In genomic region chr13:40215747-40216146, GRCh38 we compare ENCODE assay signal across 22 cellular contexts.
A peak's percentile ranks its signal among the peaks of the same experiment; 100 is the strongest.
DNase-seq lines count a peak whose midpoint lies in the region; ATAC-seq, FAIRE-seq and TF ChIP-seq lines count a peak whose summit lies in the region.
"Had no signal": no experiment of that assay in that cellular context is flagged by ENCODE, and none has a peak within 500 bp of the region (broad histone marks: within the 10 kb centered on the region; RNA-seq: fewer than 3 reads in every experiment).

No MANE protein-coding gene starts in this region.

- no peaks in the 10 kb centered on the region for H4K20me1 ChIP-seq in astrocyte (ENCODE audit: insufficient read depth, low read length)
- H4K20me1 ChIP-seq in neural progenitor cell (ENCODE audit: low read depth) = no peaks in the 10 kb centered on the region

- no peak overlapping the region for H2BK15ac ChIP-seq in neuronal stem cell (ENCODE audit: low read length)

- H3K4me1 ChIP-seq in astrocyte (ENCODE audit: insufficient read depth, low read length) (no peaks in the 10 kb centered on the region), neural progenitor cell (no peaks in the 10 kb centered on the region), neuronal stem cell (ENCODE audit: control insufficient read depth in 2 of 2, insufficient read depth in 1 of 2, low read depth in 1 of 2, low read length in 2 of 2) (no peaks in the 10 kb centered on the region)
- H3K4me1 ChIP-seq: A549, Caco-2 had no signal

- H2BK5ac ChIP-seq in neuronal stem cell (ENCODE audit: low read length) = no peak overlapping the region

- H3K9me3 ChIP-seq in astrocyte (ENCODE audit: insufficient read depth, low read depth, low read length) (peaks cover 5% of the 10 kb centered on the region), neural progenitor cell (ENCODE audit: low read depth) (no peaks in the 10 kb centered on the region), neuronal stem cell (replicated peaks in 1 of 2; ENCODE audit: control insufficient read depth in 2 of 2, insufficient read depth in 1 of 2, low read depth in 1 of 2, low read length in 2 of 2) (peaks cover 0 to 9% of the 10 kb centered on the region in 2 donors)
- H3K9me3 ChIP-seq: A549, Caco-2 had no signal

- H3K9me3 Mint-ChIP-seq in activated naive CD4-positive, alpha-beta T cell treated with anti-CD3 and anti-CD28 coated beads, Interleukin-2, amount 50 U/mL, for 24 hours = peaks cover 18% of the 10 kb centered on the region
- H3K9me3 Mint-ChIP-seq in astrocyte (ENCODE audit: unreplicated experiment) (peaks cover 25% of the 10 kb centered on the region), neural progenitor cell (peaks cover 6% of the 10 kb centered on the region)
- H3K9me3 Mint-ChIP-seq in activated CD8-positive, alpha-beta T cell treated with anti-CD3 and anti-CD28 coated beads for 36 hours = peaks cover 14% of the 10 kb centered on the region
- H3K9me3 Mint-ChIP-seq: CD8-positive, alpha-beta T cell had no signal

- no peak overlapping the region for H3K9ac ChIP-seq in astrocyte (ENCODE audit: low read length)
- no peak overlapping the region for H3K9ac ChIP-seq in neural progenitor cell
- H3K9ac ChIP-seq in neuronal stem cell (ENCODE audit: low read depth, low read length, poor library complexity) = no peak overlapping the region
- H3K9ac ChIP-seq: GM23248 had no signal

- POLR2A ChIA-PET in activated CD8-positive, alpha-beta T cell treated with anti-CD3 and anti-CD28 coated beads for 36 hours (lab: Charles Lee) = interaction anchor here (1.0 kb wide), 1 partner anchor 9 kb away, joined by 3 read pairs; no protein-coding TSS in a partner anchor

- no peak overlapping the region for H3K23ac ChIP-seq in neuronal stem cell (ENCODE audit: low read depth, low read length, poor library complexity)

- H3K4me3 ChIP-seq in astrocyte (ENCODE audit: insufficient read depth, low read depth, low read length) (no peak overlapping the region), neural progenitor cell (no peak overlapping the region), neuronal stem cell (ENCODE audit: low read length in 2 of 2) (no peak overlapping the region), dorsolateral prefrontal cortex (no peak overlapping the region)
- H3K4me3 ChIP-seq: A549, GM12878, GM23248 had no signal

- no peak overlapping the region for H2AK5ac ChIP-seq in neuronal stem cell (ENCODE audit: low read depth, low read length)

- no peak overlapping the region for H2AFZ ChIP-seq in astrocyte (ENCODE audit: low read depth, low read length)
- no peak overlapping the region for H2AFZ ChIP-seq in neural progenitor cell (replicated peaks)
- H2AFZ ChIP-seq in neuronal stem cell (ENCODE audit: low read length) = no peak overlapping the region
- H2AFZ ChIP-seq: GM23248 had no signal

- H2BK12ac ChIP-seq in neuronal stem cell (ENCODE audit: low read length) = no peak overlapping the region

- H3K79me2 ChIP-seq in astrocyte (ENCODE audit: insufficient read depth, low read length) (no peaks in the 10 kb centered on the region), neural progenitor cell (ENCODE audit: low read depth) (no peaks in the 10 kb centered on the region)

- CTCF ChIA-PET in activated CD8-positive, alpha-beta T cell treated with anti-CD3 and anti-CD28 coated beads for 36 hours (lab: Charles Lee) = interaction anchor here (1.8 kb wide), 1 partner anchor 26 kb away, joined by 4 read pairs; no protein-coding TSS in a partner anchor

- no peak overlapping the region for H3K18ac ChIP-seq in neuronal stem cell (ENCODE audit: low read length)

- WGBS in neuronal stem cell (ENCODE audit: extremely low coverage in 2 of 2, insufficient read length in 2 of 2, insufficient replicate concordance in 1 of 2), 2 donors = no CpG with 5 or more reads among the region's 3 CpGs

- H3K36me3 Mint-ChIP-seq in activated naive CD4-positive, alpha-beta T cell treated with anti-CD3 and anti-CD28 coated beads, Interleukin-2, amount 50 U/mL, for 24 hours = peaks cover 7% of the 10 kb centered on the region
- peaks cover 6% of the 10 kb centered on the region for H3K36me3 Mint-ChIP-seq in astrocyte (ENCODE audit: low read depth, unreplicated experiment)
- no peaks in the 10 kb centered on the region for H3K36me3 Mint-ChIP-seq in neural progenitor cell
- H3K36me3 Mint-ChIP-seq in activated CD8-positive, alpha-beta T cell treated with anti-CD3 and anti-CD28 coated beads for 36 hours (ENCODE audit: low read depth) = peaks cover 4% of the 10 kb centered on the region
- H3K36me3 Mint-ChIP-seq: CD8-positive, alpha-beta T cell had no signal

- H3K27me3 ChIP-seq in astrocyte (ENCODE audit: insufficient read depth, low read length) (no peaks in the 10 kb centered on the region), neural progenitor cell (no peaks in the 10 kb centered on the region), neuronal stem cell (ENCODE audit: control insufficient read depth in 3 of 3, insufficient read depth in 3 of 3, low read depth in 1 of 3, low read length in 3 of 3) (no peaks in the 10 kb centered on the region), dorsolateral prefrontal cortex (no peaks in the 10 kb centered on the region)

- H3K27ac Mint-ChIP-seq in activated naive CD4-positive, alpha-beta T cell treated with anti-CD3 and anti-CD28 coated beads, Interleukin-2, amount 50 U/mL, for 24 hours = peak overlapping the region; percentile 65
- H3K27ac Mint-ChIP-seq in astrocyte (ENCODE audit: unreplicated experiment) = peak overlapping the region; percentile 0
- peak overlapping the region; percentile 72 for H3K27ac Mint-ChIP-seq in neural progenitor cell
- no peak overlapping the region for H3K27ac Mint-ChIP-seq in activated CD8-positive, alpha-beta T cell treated with anti-CD3 and anti-CD28 coated beads for 36 hours

- H3K27ac ChIP-seq in astrocyte (ENCODE audit: low read depth, low read length) (no peak overlapping the region), neural progenitor cell (no peak overlapping the region), neuronal stem cell (replicated peaks; ENCODE audit: low read length) (no peak overlapping the region), dorsolateral prefrontal cortex (no peak overlapping the region)
- H3K27ac ChIP-seq: A549, GM23248 had no signal

- intact Hi-C loops in activated CD8-positive, alpha-beta T cell treated with anti-CD3 and anti-CD28 coated beads for 36 hours (cut with micrococcal nuclease) = no loop called here
- intact Hi-C loops in dorsolateral prefrontal cortex (cut with DNase I) = no loop called here

- peaks cover 74% of the 10 kb centered on the region for H3K4me1 Mint-ChIP-seq in activated naive CD4-positive, alpha-beta T cell treated with anti-CD3 and anti-CD28 coated beads, Interleukin-2, amount 50 U/mL, for 24 hours
- peaks cover 7% of the 10 kb centered on the region for H3K4me1 Mint-ChIP-seq in astrocyte (ENCODE audit: low read depth, unreplicated experiment)
- H3K4me1 Mint-ChIP-seq in neural progenitor cell = peaks cover 18% of the 10 kb centered on the region
- peaks cover 28% of the 10 kb centered on the region for H3K4me1 Mint-ChIP-seq in activated CD8-positive, alpha-beta T cell treated with anti-CD3 and anti-CD28 coated beads for 36 hours (ENCODE audit: low read depth)

- TF ChIP-seq CTCF in astrocyte (IDR thresholded peaks at IDR 0.05; ENCODE audit: insufficient read depth, low read depth, low read length) (no peak), neural progenitor cell (IDR thresholded peaks at IDR 0.05) (no peak), dorsolateral prefrontal cortex (IDR thresholded peaks at IDR 0.05 in 54 of 56, conservative IDR thresholded peaks at IDR 0.05 in 2 of 56; ENCODE audit: low read depth in 1 of 56, partially characterized antibody in 56 of 56) (no peak)
- TF ChIP-seq CTCF in activated CD8-positive, alpha-beta T cell treated with anti-CD3 and anti-CD28 coated beads for 36 hours (IDR thresholded peaks at IDR 0.05) = no peak

- no peak overlapping the region for H4K8ac ChIP-seq in neuronal stem cell (ENCODE audit: low read depth, low read length)

- H3K36me3 ChIP-seq in astrocyte (ENCODE audit: insufficient read depth, low read length) = no peaks in the 10 kb centered on the region
- no peaks in the 10 kb centered on the region for H3K36me3 ChIP-seq in neural progenitor cell
- no peaks in the 10 kb centered on the region for H3K36me3 ChIP-seq in neuronal stem cell (replicated peaks in 1 of 2; ENCODE audit: control insufficient read depth in 2 of 2, insufficient read depth in 2 of 2, low read length in 2 of 2)

- no peak for ATAC-seq in activated CD8-positive, alpha-beta T cell treated with anti-CD3 and anti-CD28 coated beads for 36 hours
- ATAC-seq: A549; CD8-positive, alpha-beta T cell; GM12878 had no signal

- H3F3A ChIP-seq in neural progenitor cell (ENCODE audit: low read depth) = peaks cover 7% of the 10 kb centered on the region

- H3K4me2 ChIP-seq in astrocyte (ENCODE audit: low read length) (no peak overlapping the region), neural progenitor cell (no peak overlapping the region), neuronal stem cell (ENCODE audit: insufficient read depth, low read length, poor library complexity, severe bottlenecking) (no peak overlapping the region)
- H3K4me2 ChIP-seq: A549 had no signal

- no peak overlapping the region for H3K4me3 Mint-ChIP-seq in activated naive CD4-positive, alpha-beta T cell treated with anti-CD3 and anti-CD28 coated beads, Interleukin-2, amount 50 U/mL, for 24 hours
- H3K4me3 Mint-ChIP-seq in astrocyte (ENCODE audit: unreplicated experiment) (no peak overlapping the region), neural progenitor cell (no peak overlapping the region)
- H3K4me3 Mint-ChIP-seq in activated CD8-positive, alpha-beta T cell treated with anti-CD3 and anti-CD28 coated beads for 36 hours = no peak overlapping the region
- H3K4me3 Mint-ChIP-seq: CD8-positive, alpha-beta T cell had no signal

- no peaks in the 10 kb centered on the region for H3K27me3 Mint-ChIP-seq in activated naive CD4-positive, alpha-beta T cell treated with anti-CD3 and anti-CD28 coated beads, Interleukin-2, amount 50 U/mL, for 24 hours
- H3K27me3 Mint-ChIP-seq in astrocyte (ENCODE audit: low read depth, unreplicated experiment) (peaks cover 11% of the 10 kb centered on the region), neural progenitor cell (ENCODE audit: insufficient read depth, low read depth) (peaks cover 10% of the 10 kb centered on the region)
- H3K27me3 Mint-ChIP-seq in activated CD8-positive, alpha-beta T cell treated with anti-CD3 and anti-CD28 coated beads for 36 hours = no peaks in the 10 kb centered on the region

- no peak for DNase-seq in activated naive CD4-positive, alpha-beta T cell treated with Interleukin-2 at 50 U/mL for 16 hours
- no peak for DNase-seq in astrocyte (ENCODE audit: low read depth)
- DNase-seq in neural progenitor cell (ENCODE audit: low spot score) = no peak
- DNase-seq in activated CD8-positive, alpha-beta T cell treated with anti-CD3 and anti-CD28 coated beads for 36 hours = no peak
- DNase-seq in neuronal stem cell (ENCODE audit: low spot score) = no peak
- no peak for DNase-seq in dorsolateral prefrontal cortex
- DNase-seq: 8988T; ACHN; C1 segment of cervical spinal cord; Caco-2; CD8-positive, alpha-beta T cell; DMS153; DND-41; GM23248; H7; HCEC 1CT had no signal

- H3K14ac ChIP-seq in neuronal stem cell (ENCODE audit: low read length) = no peak overlapping the region

- no peaks in the 10 kb centered on the region for H3K79me1 ChIP-seq in neuronal stem cell (ENCODE audit: low read depth, low read length)

- FAIRE-seq in astrocyte (lab: Jason Lieb, UNC) = no peak
- FAIRE-seq: A549, G401.6, GM12878, GM19239, H1 had no signal

- no peak overlapping the region for H4K91ac ChIP-seq in neuronal stem cell (ENCODE audit: low read depth, low read length, poor library complexity)

- no peak overlapping the region for H3K4ac ChIP-seq in neuronal stem cell (ENCODE audit: low read length)

- no peak overlapping the region for H2BK120ac ChIP-seq in neuronal stem cell (ENCODE audit: low read depth, low read length)
